Comparison of ENCODE assay signal across 10 cellular contexts in the genomic region with DNA sequence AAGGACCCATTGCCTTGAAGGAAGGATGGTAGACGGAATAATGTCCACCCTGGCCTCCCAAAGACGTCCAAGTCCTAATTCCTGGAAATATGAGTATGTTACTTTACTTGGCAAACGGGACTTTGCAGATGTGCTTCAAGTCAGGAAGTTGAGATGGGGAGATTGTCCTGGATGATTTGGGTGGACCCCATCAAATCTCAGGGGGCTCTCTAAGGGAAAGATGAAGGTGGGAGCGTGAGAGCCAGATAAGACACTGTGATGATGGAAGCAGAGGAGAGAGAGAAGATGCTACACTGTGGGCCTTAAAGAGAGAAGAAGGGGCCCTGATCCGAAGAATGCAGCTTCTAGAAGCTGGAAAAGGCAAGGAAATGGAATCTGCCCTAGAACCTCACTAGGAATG.
"Had no signal": no experiment of that assay in that cellular context is flagged by ENCODE, and none has a peak within 500 bp of the region (broad histone marks: within the 10 kb centered on the region; RNA-seq: fewer than 3 reads in every experiment).

No MANE protein-coding gene starts in this region.

- H3K4me2 ChIP-seq: KMS-11 had no signal

- H3K9me3 ChIP-seq: HAP-1 had no signal

- H3K4me3 ChIP-seq: GM23248, HAP-1 had no signal

- H3K4me1 ChIP-seq: HAP-1 had no signal

- H3K9ac ChIP-seq: GM23248, KMS-11 had no signal

- ATAC-seq: HCT116, HepG2 had no signal

- H3K27ac ChIP-seq: GM23248, HL-60, KMS-11 had no signal

- DNase-seq: GOT3, H7, HFFc6, Karpas-422 had no signal

- H3K36me3 ChIP-seq: HAP-1 had no signal
